ENCODE assay signal across 10 cellular contexts in the genomic region with DNA sequence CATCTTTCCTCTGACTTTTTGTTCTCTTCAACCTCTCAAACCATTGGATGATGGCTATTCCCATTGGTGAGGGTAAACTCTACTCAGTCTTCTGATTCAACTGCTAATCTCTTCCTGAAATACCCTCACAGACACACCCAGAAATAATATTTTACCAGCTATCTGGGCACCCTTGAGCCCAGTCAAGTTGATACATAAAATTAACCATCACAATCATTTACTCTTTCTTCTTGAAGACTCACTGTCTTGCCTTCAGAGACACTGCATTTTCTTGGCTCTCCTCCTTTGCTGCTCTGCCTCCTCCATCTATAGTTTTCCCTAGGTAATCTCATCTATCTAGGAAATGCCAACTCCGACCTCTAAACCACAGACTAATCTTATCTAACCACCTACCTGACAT. TPM values are rescaled to one million over a fixed set of nuclear protein-coding genes. Genes with fewer than 3 reads are reported as not detected.
"Had no signal": no experiment of that assay in that cellular context is flagged by ENCODE, and none has a peak within 500 bp of the region (broad histone marks: within the 10 kb centered on the region; RNA-seq: fewer than 3 reads in every experiment).

No MANE protein-coding gene starts in this region.

- H3K9ac ChIP-seq: GM23248 had no signal

- H3K27ac ChIP-seq: GM23248 had no signal

- H3K4me3 ChIP-seq: GM23248, GM23338, HAP-1 had no signal

- H3K4me1 ChIP-seq: HAP-1 had no signal

- DNase-seq: GM23248, GOT3, H9, HCEC 1CT, HFFc6 had no signal

- H3K9me3 ChIP-seq: HAP-1 had no signal

- H3K36me3 ChIP-seq: HAP-1 had no signal

- H3K4me2 ChIP-seq: GM23338 had no signal

- FAIRE-seq: H1, H54 had no signal

- H2AFZ ChIP-seq: GM23248, GM23338 had no signal

- ATAC-seq: GM23338, HCT116 had no signal

RNA-seq across cellular contexts. Expression of a gene that starts 12.6 kb away (rescaled TPM):
- total RNA-seq: GM23248, HFFc6 had no signal
- polyA plus RNA-seq: GM23248 had no signal
